Comparison of ENCODE assay signal across 31 cellular contexts in the genomic region with DNA sequence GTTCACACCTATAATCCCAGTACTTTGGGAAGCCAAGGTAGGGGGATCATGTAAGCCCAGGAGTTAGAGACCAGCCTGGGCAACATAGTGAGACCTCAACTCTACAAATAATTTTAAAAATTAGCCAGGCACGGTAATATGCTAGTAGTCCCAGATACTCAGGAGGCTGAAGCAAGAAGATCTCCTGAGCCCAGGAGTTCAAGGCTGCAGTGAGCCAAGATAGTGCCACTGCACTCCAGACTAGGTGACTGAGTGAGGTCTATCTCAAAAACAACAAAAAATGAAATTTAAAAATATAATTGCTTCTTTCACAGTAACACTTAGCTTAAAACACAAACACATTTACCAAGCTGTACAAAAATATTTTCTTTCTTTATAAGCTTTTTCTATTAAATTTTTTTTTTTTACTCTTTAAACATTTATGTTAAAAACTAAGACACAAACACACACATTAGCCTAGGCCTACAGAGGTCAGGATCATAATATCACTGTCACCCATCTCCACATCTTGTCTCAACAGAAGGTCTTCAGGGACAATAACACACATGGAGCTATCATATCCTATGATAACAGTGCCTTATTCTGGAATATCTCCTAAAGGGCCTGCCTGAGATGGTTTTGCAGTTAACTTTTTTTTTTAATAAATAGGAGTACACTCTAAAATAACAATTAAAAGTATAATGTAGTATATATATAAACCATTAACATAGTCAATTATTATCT. TPM values are rescaled to one million over a fixed set of nuclear protein-coding genes. Genes with fewer than 3 reads are reported as not detected.
"Had no signal": no experiment of that assay in that cellular context is flagged by ENCODE, and none has a peak within 500 bp of the region (broad histone marks: within the 10 kb centered on the region; RNA-seq: fewer than 3 reads in every experiment).

No MANE protein-coding gene starts in this region.

- H3K36me3 ChIP-seq: ascending aorta, breast epithelium, cardiac muscle cell, colonic mucosa, gastrocnemius medialis, heart left ventricle, WERI-Rb-1 had no signal

- H3K9me3 ChIP-seq: ascending aorta, breast epithelium, colonic mucosa, gastrocnemius medialis, heart left ventricle had no signal

- H3K4me1 ChIP-seq: ascending aorta, breast epithelium, colonic mucosa had no signal

- ATAC-seq: activated CD4-positive, CD25-positive, alpha-beta regulatory T cell treated with anti-CD3 and anti-CD28 coated beads, Interleukin-2, amount 50 U/mL, for 24 hours; activated CD8-positive, alpha-beta T cell treated with anti-CD3 and anti-CD28 coated beads for 36 hours; activated naive CD4-positive, alpha-beta T cell treated with anti-CD3 and anti-CD28 coated beads, Interleukin-2, amount 50 U/mL, for 72 hours; esophagus mucosa; gastrocnemius medialis; heart left ventricle had no signal

- H3K4me3 ChIP-seq: ascending aorta, breast epithelium, cardiac muscle cell, colonic mucosa, gastrocnemius medialis, heart left ventricle had no signal

- H3K27me3 ChIP-seq: ascending aorta, breast epithelium, cardiac muscle cell, colonic mucosa, gastrocnemius medialis, heart left ventricle had no signal

- H3K27ac ChIP-seq: ascending aorta, breast epithelium, cardiac muscle cell, colonic mucosa, epithelial cell of prostate, gastrocnemius medialis, heart left ventricle, WERI-Rb-1 had no signal

- DNase-seq: activated B cell treated with CpG ODN at 0.5 μM for 24 hours; activated CD4-positive, alpha-beta T cell treated with anti-CD3 and anti-CD28 coated beads for 48 hours; activated CD4-positive, alpha-beta T cell treated with anti-CD3 and anti-CD28 coated beads, Interleukin-2, amount 50 U/mL, for 1 hour; activated CD4-positive, alpha-beta T cell treated with anti-CD3 and anti-CD28 coated beads, Interleukin-2, amount 50 U/mL, for 48 hours; activated CD8-positive, alpha-beta memory T cell treated with anti-CD3 and anti-CD28 coated beads for 24 hours; activated CD8-positive, alpha-beta T cell treated with anti-CD3 and anti-CD28 coated beads for 36 hours; activated effector memory CD4-positive, alpha-beta T cell treated with anti-CD3 and anti-CD28 coated beads, Interleukin-2, amount 50 U/mL, for 16 hours; activated naive CD4-positive, alpha-beta T cell; activated naive CD4-positive, alpha-beta T cell treated with anti-CD3 and anti-CD28 coated beads, Interleukin-2, amount 10 ng/mL, durations not matched to agents 7 days and 5 days; activated naive CD8-positive, alpha-beta T cell treated with anti-CD3 and anti-CD28 coated beads, Interleukin-2, amount 10 ng/mL, durations not matched to agents 7 days and 5 days; activated T-cell treated with anti-CD3 and anti-CD28 coated beads, Interleukin-2, amount 50 U/mL, for 1 hour; activated T-cell treated with anti-CD3 and anti-CD28 coated beads, Interleukin-2, amount 50 U/mL, for 48 hours; central memory CD4-positive, alpha-beta T cell; cerebellar nuclear complex; colonic mucosa; effector CD8-positive, alpha-beta T cell; foreskin fibroblast; gastrocnemius medialis; glutamatergic neuron; heart left ventricle; T-helper 2 cell; WERI-Rb-1 had no signal

- FAIRE-seq: endometrium, endothelial cell of umbilical vein had no signal

RNA-seq across cellular contexts. Expression of gene CCDC163, which starts 52.8 kb away (rescaled TPM):
- total RNA-seq: ascending aorta had no signal
